ENCODE assay signal across 9 cellular contexts in genomic region chr14:23588884-23589598, GRCh38. TPM values are rescaled to one million over a fixed set of nuclear protein-coding genes. Genes with fewer than 3 reads are reported as not detected.
DNase-seq lines count a peak whose midpoint lies in the region; ATAC-seq, FAIRE-seq and TF ChIP-seq lines count a peak whose summit lies in the region.
"Had no signal": no experiment of that assay in that cellular context is flagged by ENCODE, and none has a peak within 500 bp of the region (broad histone marks: within the 10 kb centered on the region; RNA-seq: fewer than 3 reads in every experiment).

No MANE protein-coding gene starts in this region.

- DNase-seq in GM10266 (ENCODE audit: extremely low spot score) (peak; percentile 94), NAMALWA (ENCODE audit: low spot score) (peak; percentile 88), SHP77 treated with DMSO at 0.1 percent for 48 hours (lab: John Stamatoyannopoulos, UW) (peak; percentile 90), frontal cortex (ENCODE audit: low spot score in 2 of 2) (peak; percentile 78 to 88), osteocyte (ENCODE audit: extremely low spot score, unreplicated experiment) (peak; percentile 95), tibial artery (peak; percentile 75 to 81)
- DNase-seq in activated gamma-delta T cell treated with anti-CD3 and anti-CD28 coated beads, Interleukin-2, amount 50 U/mL, for 16 hours (ENCODE audit: low read depth): peak; percentile 68

- TF ChIP-seq CTCF in GM10266 (IDR thresholded peaks at IDR 0.05; ENCODE audit: control insufficient read depth, insufficient read depth, low read depth, missing control alignments): peak; percentile 92
- TF ChIP-seq CTCF in osteocyte (IDR thresholded peaks at IDR 0.05): peak; percentile 80
- peak; percentile 17 to 30 for TF ChIP-seq CTCF in tibial artery (IDR thresholded peaks at IDR 0.05)

- no peak overlapping the region for H3K27ac Mint-ChIP-seq in osteocyte (ENCODE audit: unreplicated experiment)

- H3K27me3 ChIP-seq in tibial artery: peaks cover 0 to 4% of the 10 kb centered on the region in 2 donors

- H3K27me3 Mint-ChIP-seq in osteocyte (ENCODE audit: unreplicated experiment): peaks cover 33% of the 10 kb centered on the region

- H3K9me3 Mint-ChIP-seq in osteocyte (ENCODE audit: unreplicated experiment): no peaks in the 10 kb centered on the region

- H3K4me3 ChIP-seq in tibial artery: no peak overlapping the region

- no peak for FAIRE-seq in frontal cortex (lab: Jason Lieb, UNC)

- H3K9me3 ChIP-seq in tibial artery: no peaks in the 10 kb centered on the region

- no peak overlapping the region for H3K27ac ChIP-seq in tibial artery

- H3K4me3 Mint-ChIP-seq in osteocyte (ENCODE audit: unreplicated experiment): no peak overlapping the region

- no peaks in the 10 kb centered on the region for H3K36me3 ChIP-seq in tibial artery

- intact Hi-C loops in tibial artery (cut with DNase I; ENCODE audit: low total_unique reads): no loop called here

- peaks cover 2% of the 10 kb centered on the region for H3K4me1 Mint-ChIP-seq in osteocyte (ENCODE audit: unreplicated experiment)

- peak; percentile 97 for ATAC-seq in HG02588 (IDR thresholded peaks at IDR 0.05; ENCODE audit: unreplicated experiment)

- H3K36me3 Mint-ChIP-seq in osteocyte (ENCODE audit: unreplicated experiment): no peaks in the 10 kb centered on the region

- H3K4me1 ChIP-seq in tibial artery: no peaks in the 10 kb centered on the region

RNA-seq across cellular contexts. Expression of gene JPH4, which starts 10.5 kb away (rescaled TPM):
- total RNA-seq in frontal cortex (32.2 TPM), osteocyte (not detected in 2 replicates)

RNA-seq across cellular contexts. Expression of gene AP1G2, which starts 21.4 kb away (rescaled TPM):
- 12.6 TPM for total RNA-seq in frontal cortex
- 27.5 and 32.6 TPM in 2 replicates for total RNA-seq in osteocyte

RNA-seq across cellular contexts. Expression of gene THTPA, which starts 33.0 kb away (rescaled TPM):
- total RNA-seq in frontal cortex: 23.6 TPM
- total RNA-seq in osteocyte: 22.3 and 25.7 TPM in 2 replicates

RNA-seq across cellular contexts. Expression of gene ZFHX2, which starts 37.5 kb away (rescaled TPM):
- total RNA-seq in frontal cortex (1.2 TPM), osteocyte (3.8 and 5.7 TPM in 2 replicates)

RNA-seq across cellular contexts. Expression of gene DHRS2, which starts 47.1 kb away (rescaled TPM):
- total RNA-seq in frontal cortex: 0.41 TPM
- total RNA-seq in osteocyte: not detected in 2 replicates
- total RNA-seq: subcutaneous adipose tissue had no signal

Comparison
In these comparisons a context has a peak if more than half of its experiments do, and no peak if none do; other contexts are left out.
1. CTCF ChIP-seq: peak in every context shown above with its lines; median percentile 92 in GM10266; 80 in osteocyte; 24 in tibial artery.
2. RNA of gene JPH4, which starts 10.5 kb away (total RNA-seq): 32.2 TPM in frontal cortex (single experiment); not detected in osteocyte; every median in the first group is over 10 times any median in the second.
3. Peak in every context shown above with its lines, with median percentiles within 50 percentile points of each other: DNase-seq.